In the genomic region with DNA sequence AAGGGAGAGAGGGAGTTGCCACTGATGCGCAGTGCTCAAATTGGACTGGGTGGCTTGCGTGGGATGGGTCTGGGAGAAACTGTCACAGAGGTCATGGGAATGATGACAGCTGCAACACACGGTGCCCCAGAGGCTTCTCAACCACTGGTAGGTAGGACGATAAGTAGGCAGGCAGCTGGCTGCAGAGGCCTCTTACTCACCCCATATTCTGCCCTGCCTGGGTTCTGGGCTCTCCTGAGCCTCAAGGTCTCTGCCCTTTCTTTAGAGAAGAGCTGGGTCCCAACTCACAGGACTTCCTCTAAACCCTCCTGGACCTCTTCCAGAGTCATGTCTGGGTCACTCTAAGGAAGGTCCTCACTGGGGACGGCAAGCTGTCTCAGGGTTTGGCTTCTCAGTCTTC, we compare ENCODE assay signal across 1 cellular context.
TF ChIP-seq lines count a peak whose summit lies in the region.

No MANE protein-coding gene starts in this region.

TF ChIP-seq in K562, 482 proteins besides CTCF, POLR2A, EP300 and RAD21 (continued from another document):
- TF ChIP-seq ATF3 (IDR thresholded peaks at IDR 0.05): no peak
- no peak for TF ChIP-seq ATF3 (CRISPR knock-in tag; conservative IDR thresholded peaks at IDR 0.05)
- TF ChIP-seq ZFX (CRISPR knock-in tag; IDR thresholded peaks at IDR 0.05): 0 out of 2 replicates have a peak, but pooled peaks have one; percentile 19
- TF ChIP-seq ZNF76 (CRISPR knock-in tag; IDR thresholded peaks at IDR 0.05; ENCODE audit: borderline replicate concordance): no peak
